9 cellular contexts compared by ENCODE assay signal in genomic region chr13:51230473-51231105, GRCh38. TPM values are rescaled to one million over a fixed set of nuclear protein-coding genes. Genes with fewer than 3 reads are reported as not detected.
DNase-seq lines count a peak whose midpoint lies in the region; ATAC-seq and TF ChIP-seq lines count a peak whose summit lies in the region.
"Had no signal": no experiment of that assay in that cellular context is flagged by ENCODE, and none has a peak within 500 bp of the region (broad histone marks: within the 10 kb centered on the region; RNA-seq: fewer than 3 reads in every experiment).

No MANE protein-coding gene starts in this region.

- H3K27me3 ChIP-seq in ectodermal cell (ENCODE audit: control insufficient read depth, insufficient read depth, low read length, poor library complexity, severe bottlenecking) (no peaks in the 10 kb centered on the region), lung (ENCODE audit: control insufficient read depth, insufficient read depth) (no peaks in the 10 kb centered on the region)

- TF ChIP-seq CTCF in lung (IDR thresholded peaks at IDR 0.05; ENCODE audit: control extremely low read depth, extremely low read depth) = no peak

- H3K9me3 ChIP-seq in ectodermal cell (ENCODE audit: control insufficient read depth, low read length) (no peaks in the 10 kb centered on the region), lung (ENCODE audit: control insufficient read depth in 2 of 2, insufficient read depth in 1 of 2, low read length in 1 of 2) (no peaks in the 10 kb centered on the region)

- H3K36me3 ChIP-seq in ectodermal cell (ENCODE audit: control insufficient read depth, insufficient read depth, low read length) (peaks cover 9% of the 10 kb centered on the region), lung (ENCODE audit: control insufficient read depth in 2 of 2, insufficient read depth in 2 of 2, low read length in 2 of 2) (no peaks in the 10 kb centered on the region)

- H3K27ac ChIP-seq in ectodermal cell (ENCODE audit: insufficient read depth, low read depth, low read length, poor library complexity, severe bottlenecking) (no peak overlapping the region), lung (ENCODE audit: low read depth in 1 of 2, low read length in 1 of 2) (peak overlapping the region; percentile 12 to 55)

- H3K4me3 ChIP-seq in ectodermal cell (ENCODE audit: insufficient read depth, low read depth, low read length) (peak overlapping the region; percentile 2), lung (no peak overlapping the region)

- WGBS in ectodermal cell, 2 experiments = 57 to 60% methylated on average over 8 of the region's 8 CpGs
- WGBS in lung, 2 donors = 20 to 29% methylated on average over 8 of the region's 8 CpGs

- peaks cover 42% of the 10 kb centered on the region for H3K4me1 ChIP-seq in ectodermal cell (ENCODE audit: control insufficient read depth, insufficient read depth, low read length)
- peaks cover 0 to under 1% of the 10 kb centered on the region in 2 donors for H3K4me1 ChIP-seq in lung (ENCODE audit: control insufficient read depth in 2 of 2, insufficient read depth in 2 of 2, low read length in 2 of 2)

- DNase-seq in NAMALWA (ENCODE audit: low spot score) = peak; percentile 13
- DNase-seq in lung (ENCODE audit: low spot score) = no peak
- DNase-seq in superior temporal gyrus (ENCODE audit: extremely low spot score) = peak; percentile 81
- no peak for DNase-seq in epidermal melanocyte (ENCODE audit: insufficient read length, low spot score)
- DNase-seq in NCI-H2227 treated with DMSO at 0.1 percent for 48 hours (lab: John Stamatoyannopoulos, UW) = no peak

- ATAC-seq in lung (ENCODE audit: insufficient read depth, low FRiP score) (peak; percentile 66), GM19397 (IDR thresholded peaks at IDR 0.05; ENCODE audit: unreplicated experiment) (no peak), HG02642 (IDR thresholded peaks at IDR 0.05; ENCODE audit: poor library complexity, unreplicated experiment) (no peak)
- ATAC-seq: natural killer cell treated with Interleukin-12 subunit alpha and Interleukin-12 subunit beta and Interleukin-15 and Interleukin-18, amount 100 ng/mL, for 72 hours had no signal

RNA-seq across cellular contexts. Expression of gene FAM124A, which starts 8.4 kb away (rescaled TPM):
- polyA plus RNA-seq in ectodermal cell (2013, experiment 1 of 4) = 25.9 TPM
- 37.7 TPM for polyA plus RNA-seq in ectodermal cell (2013, experiment 2 of 4)
- polyA plus RNA-seq in ectodermal cell (2013, experiment 3 of 4) = 27.4 TPM
- polyA plus RNA-seq in ectodermal cell (2013, experiment 4 of 4) = 29.0 TPM
- 1 to 10 TPM; 2.0 to 2.9 TPM for total RNA-seq in lung
- 1 to 10 TPM in 1 of 2 donors, under 1 TPM in 1; 0.87 to 1.3 TPM for polyA plus RNA-seq in lung
- total RNA-seq: natural killer cell treated with Interleukin-12 subunit alpha and Interleukin-12 subunit beta and Interleukin-15 and Interleukin-18, amount 100 ng/mL, for 72 hours had no signal

Comparison
In these comparisons a context has a peak if more than half of its experiments do, and no peak if none do; other contexts are left out.
1. DNase-seq: peak in NAMALWA (single experiment) and superior temporal gyrus (single experiment); none in lung (single experiment), epidermal melanocyte (single experiment) and NCI-H2227 treated with DMSO at 0.1 percent for 48 hours (single experiment).